Comparison of ENCODE assay signal across 21 cellular contexts in genomic region chr1:102531031-102531430, GRCh38.
"Had no signal": no experiment of that assay in that cellular context is flagged by ENCODE, and none has a peak within 500 bp of the region (broad histone marks: within the 10 kb centered on the region; RNA-seq: fewer than 3 reads in every experiment).

No MANE protein-coding gene starts in this region.

- H3K27ac ChIP-seq: WERI-Rb-1 had no signal

- H3K36me3 ChIP-seq: MG63, WERI-Rb-1 had no signal

- H3K27me3 ChIP-seq: MG63 had no signal

- H3K4me3 ChIP-seq: MG63 had no signal

- H3K9me3 ChIP-seq: MG63 had no signal

- DNase-seq: activated CD4-positive, alpha-beta memory T cell treated with anti-CD3 and anti-CD28 coated beads, Interleukin-2, amount 10 ng/mL, durations not matched to agents 7 days and 5 days; activated CD4-positive, alpha-beta T cell treated with anti-CD3 and anti-CD28 coated beads for 36 hours; activated CD4-positive, alpha-beta T cell treated with anti-CD3 and anti-CD28 coated beads, Interleukin-2, amount 50 U/mL, for 1 hour; activated gamma-delta T cell; activated naive CD4-positive, alpha-beta T cell treated with anti-CD3 and anti-CD28 coated beads for 36 hours; activated T-cell treated with anti-CD3 and anti-CD28 coated beads for 4 hours; activated T-cell treated with anti-CD3 and anti-CD28 coated beads, Interleukin-2, amount 50 U/mL, for 48 hours; caudate nucleus; MG63; MV-4-11; NCI-H1092 treated with DMSO at 0.1 percent for 48 hours; NCI-H1417 treated with DMSO at 0.1 percent for 48 hours; NCI-H1694; NCI-H2029; NCI-H510A treated with DMSO at 0.1 percent for 48 hours; NCI-H69; NK-92 treated with Interleukin-12 subunit alpha and Interleukin-12 subunit beta, amount 100 ng/mL, for 24 hours; SHP77 treated with DMSO at 0.1 percent for 48 hours; T-helper 1 cell; WERI-Rb-1 had no signal

- ATAC-seq: activated CD4-positive, alpha-beta T cell treated with anti-CD3 and anti-CD28 coated beads for 36 hours; activated T-helper 17 cell treated with anti-CD3 and anti-CD28 coated beads, Interleukin-2, amount 50 U/mL, for 72 hours had no signal
